Comparison of ENCODE assay signal across 1 cellular context in the genomic region with DNA sequence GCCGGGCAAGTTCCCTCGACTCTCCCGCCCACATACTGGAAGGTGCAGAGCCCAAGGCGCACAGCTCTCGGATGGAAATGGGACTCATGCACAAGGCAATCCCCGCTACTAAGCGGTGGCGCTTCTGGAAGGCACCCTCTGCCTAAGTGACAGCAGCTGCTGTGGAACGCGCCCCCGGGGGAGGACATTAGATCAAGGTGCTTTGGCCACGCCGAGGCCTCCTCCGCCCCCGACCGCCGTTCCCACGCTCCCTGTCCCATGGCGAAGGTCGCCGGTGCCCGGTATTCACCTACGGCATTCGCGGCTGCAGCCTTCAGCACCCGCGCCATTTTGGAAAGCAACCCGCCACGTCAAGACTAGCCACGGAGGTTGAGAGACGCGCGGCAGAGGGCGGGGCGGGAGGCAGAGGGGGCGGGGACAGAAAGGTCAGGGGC.
TF ChIP-seq lines count a peak whose summit lies in the region.

A gene (minus strand): TSS at position 339 of the 434 bp plus-strand sequence. CDS start 10 bp downstream, at position 329.

TF ChIP-seq in HEK293, 187 proteins besides CTCF, POLR2A, EP300 and RAD21 (continued from another document and continues in another):
- TF ChIP-seq, protein P1, sequence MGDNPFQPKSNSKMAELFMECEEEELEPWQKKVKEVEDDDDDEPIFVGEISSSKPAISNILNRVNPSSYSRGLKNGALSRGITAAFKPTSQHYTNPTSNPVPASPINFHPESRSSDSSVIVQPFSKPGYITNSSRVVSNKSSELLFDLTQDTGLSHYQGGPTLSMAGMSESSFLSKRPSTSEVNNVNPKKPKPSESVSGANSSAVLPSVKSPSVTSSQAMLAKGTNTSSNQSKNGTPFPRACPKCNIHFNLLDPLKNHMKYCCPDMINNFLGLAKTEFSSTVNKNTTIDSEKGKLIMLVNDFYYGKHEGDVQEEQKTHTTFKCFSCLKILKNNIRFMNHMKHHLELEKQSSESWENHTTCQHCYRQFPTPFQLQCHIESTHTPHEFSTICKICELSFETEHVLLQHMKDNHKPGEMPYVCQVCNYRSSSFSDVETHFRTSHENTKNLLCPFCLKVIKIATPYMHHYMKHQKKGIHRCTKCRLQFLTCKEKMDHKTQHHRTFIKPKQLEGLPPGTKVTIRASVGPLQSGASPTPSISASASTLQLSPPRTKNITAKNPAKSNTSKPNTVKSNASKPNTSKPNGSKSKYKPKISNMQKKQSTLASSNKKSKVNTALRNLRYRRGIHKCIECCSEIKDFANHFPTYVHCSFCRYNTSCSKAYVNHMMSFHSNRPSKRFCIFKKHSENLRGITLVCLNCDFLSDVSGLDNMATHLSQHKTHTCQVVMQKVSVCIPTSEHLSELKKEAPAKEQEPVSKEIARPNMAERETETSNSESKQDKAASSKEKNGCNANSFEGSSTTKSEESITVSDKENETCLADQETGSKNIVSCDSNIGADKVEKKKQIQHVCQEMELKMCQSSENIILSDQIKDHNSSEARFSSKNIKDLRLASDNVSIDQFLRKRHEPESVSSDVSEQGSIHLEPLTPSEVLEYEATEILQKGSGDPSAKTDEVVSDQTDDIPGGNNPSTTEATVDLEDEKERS (tag by site-specific recombination; IDR thresholded peaks at IDR 0.05) = no peak
- TF ChIP-seq ZNF670 (tag by site-specific recombination; IDR thresholded peaks at IDR 0.05; ENCODE audit: low read depth) (no peak), ZNF37A (tag by site-specific recombination; IDR thresholded peaks at IDR 0.05) (no peak), ZFHX2 (tag by site-specific recombination; conservative IDR thresholded peaks at IDR 0.05) (peak; percentile 85), ZNF341 (tag by site-specific recombination; IDR thresholded peaks at IDR 0.05; ENCODE audit: low read depth) (0 out of 2 replicates have a peak, but pooled peaks have one; percentile 22), ZBTB8A (tag by site-specific recombination; IDR thresholded peaks at IDR 0.05) (no peak), ZNF501 (tag by site-specific recombination; IDR thresholded peaks at IDR 0.05) (no peak; the same call in 1 of the 2 replicates), YY2 (tag by site-specific recombination; IDR thresholded peaks at IDR 0.05) (peak; percentile 45), ZBTB1 (tag by site-specific recombination; IDR thresholded peaks at IDR 0.05) (no peak), ZBTB17 (tag by site-specific recombination; IDR thresholded peaks at IDR 0.05) (peak; percentile 61; the same call in 1 of the 2 replicates), REPIN1 (tag by site-specific recombination; IDR thresholded peaks at IDR 0.05; ENCODE audit: low read depth) (no peak), KLF16 (tag by site-specific recombination; IDR thresholded peaks at IDR 0.05) (peak; percentile 20; the same call in 1 of the 2 replicates), TRIM28 (IDR thresholded peaks at IDR 0.05; ENCODE audit: borderline replicate concordance, low read length) (0 out of 2 replicates have a peak, but pooled peaks have one; percentile 1), ZNF324 (tag by site-specific recombination; IDR thresholded peaks at IDR 0.05) (no peak), KLF8 (tag by site-specific recombination; IDR thresholded peaks at IDR 0.05) (no peak), YY1 (tag by site-specific recombination; IDR thresholded peaks at IDR 0.05) (peak; percentile 59), SALL2 (tag by site-specific recombination; IDR thresholded peaks at IDR 0.05; ENCODE audit: borderline replicate concordance) (no peak), ZNF175 (tag by site-specific recombination; IDR thresholded peaks at IDR 0.05) (no peak), ZNF394 (tag by site-specific recombination; IDR thresholded peaks at IDR 0.05; ENCODE audit: borderline replicate concordance) (no peak), ZNF146 (tag by site-specific recombination; IDR thresholded peaks at IDR 0.05) (no peak), ZNF221 (tag by site-specific recombination; IDR thresholded peaks at IDR 0.05; ENCODE audit: borderline replicate concordance) (no peak), ZFP3 (tag by site-specific recombination; IDR thresholded peaks at IDR 0.05; ENCODE audit: low read depth) (no peak), ZNF48 (tag by site-specific recombination; IDR thresholded peaks at IDR 0.05) (no peak), EGR2 (tag by site-specific recombination; IDR thresholded peaks at IDR 0.05; ENCODE audit: low read depth) (peak; percentile 78), SP7 (tag by site-specific recombination; IDR thresholded peaks at IDR 0.05) (no peak), ZNF660 (tag by site-specific recombination; IDR thresholded peaks at IDR 0.05) (no peak), ZFP37 (tag by site-specific recombination; IDR thresholded peaks at IDR 0.05) (no peak), ZNF202 (tag by site-specific recombination; IDR thresholded peaks at IDR 0.05; ENCODE audit: borderline replicate concordance) (no peak), ZBTB48 (tag by site-specific recombination; IDR thresholded peaks at IDR 0.05) (no peak), OVOL3 (tag by site-specific recombination; IDR thresholded peaks at IDR 0.05) (no peak), ZEB2 (tag by site-specific recombination; IDR thresholded peaks at IDR 0.05) (peak; percentile 34; the same call in 1 of the 2 replicates), BCL11B (tag by site-specific recombination; IDR thresholded peaks at IDR 0.05; ENCODE audit: low read depth) (no peak), ZNF791 (tag by site-specific recombination; IDR thresholded peaks at IDR 0.05) (no peak), ZNF600 (tag by site-specific recombination; IDR thresholded peaks at IDR 0.05) (peak; percentile 32; the same call in 1 of the 2 replicates), ZIC2 (tag by site-specific recombination; IDR thresholded peaks at IDR 0.05) (no peak), KLF7 (tag by site-specific recombination; IDR thresholded peaks at IDR 0.05; ENCODE audit: borderline replicate concordance) (no peak)
- TF ChIP-seq, protein P2, sequence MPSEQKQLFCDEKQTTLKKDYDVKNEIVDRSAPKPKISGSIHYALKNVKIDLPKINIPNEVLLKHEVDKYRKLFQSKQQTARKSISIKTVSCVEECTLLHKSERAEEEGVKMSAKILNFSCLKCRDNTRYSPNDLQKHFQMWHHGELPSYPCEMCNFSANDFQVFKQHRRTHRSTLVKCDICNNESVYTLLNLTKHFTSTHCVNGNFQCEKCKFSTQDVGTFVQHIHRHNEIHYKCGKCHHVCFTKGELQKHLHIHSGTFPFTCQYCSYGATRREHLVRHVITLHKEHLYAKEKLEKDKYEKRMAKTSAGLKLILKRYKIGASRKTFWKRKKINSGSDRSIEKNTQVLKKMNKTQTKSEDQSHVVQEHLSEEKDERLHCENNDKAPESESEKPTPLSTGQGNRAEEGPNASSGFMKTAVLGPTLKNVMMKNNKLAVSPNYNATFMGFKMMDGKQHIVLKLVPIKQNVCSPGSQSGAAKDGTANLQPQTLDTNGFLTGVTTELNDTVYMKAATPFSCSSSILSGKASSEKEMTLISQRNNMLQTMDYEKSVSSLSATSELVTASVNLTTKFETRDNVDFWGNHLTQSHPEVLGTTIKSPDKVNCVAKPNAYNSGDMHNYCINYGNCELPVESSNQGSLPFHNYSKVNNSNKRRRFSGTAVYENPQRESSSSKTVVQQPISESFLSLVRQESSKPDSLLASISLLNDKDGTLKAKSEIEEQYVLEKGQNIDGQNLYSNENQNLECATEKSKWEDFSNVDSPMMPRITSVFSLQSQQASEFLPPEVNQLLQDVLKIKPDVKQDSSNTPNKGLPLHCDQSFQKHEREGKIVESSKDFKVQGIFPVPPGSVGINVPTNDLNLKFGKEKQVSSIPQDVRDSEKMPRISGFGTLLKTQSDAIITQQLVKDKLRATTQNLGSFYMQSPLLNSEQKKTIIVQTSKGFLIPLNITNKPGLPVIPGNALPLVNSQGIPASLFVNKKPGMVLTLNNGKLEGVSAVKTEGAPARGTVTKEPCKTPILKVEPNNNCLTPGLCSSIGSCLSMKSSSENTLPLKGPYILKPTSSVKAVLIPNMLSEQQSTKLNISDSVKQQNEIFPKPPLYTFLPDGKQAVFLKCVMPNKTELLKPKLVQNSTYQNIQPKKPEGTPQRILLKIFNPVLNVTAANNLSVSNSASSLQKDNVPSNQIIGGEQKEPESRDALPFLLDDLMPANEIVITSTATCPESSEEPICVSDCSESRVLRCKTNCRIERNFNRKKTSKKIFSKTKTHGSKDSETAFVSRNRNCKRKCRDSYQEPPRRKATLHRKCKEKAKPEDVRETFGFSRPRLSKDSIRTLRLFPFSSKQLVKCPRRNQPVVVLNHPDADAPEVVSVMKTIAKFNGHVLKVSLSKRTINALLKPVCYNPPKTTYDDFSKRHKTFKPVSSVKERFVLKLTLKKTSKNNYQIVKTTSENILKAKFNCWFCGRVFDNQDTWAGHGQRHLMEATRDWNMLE (tag by site-specific recombination; conservative IDR thresholded peaks at IDR 0.05; ENCODE audit: low read depth) = no peak
- TF ChIP-seq, protein P3, sequence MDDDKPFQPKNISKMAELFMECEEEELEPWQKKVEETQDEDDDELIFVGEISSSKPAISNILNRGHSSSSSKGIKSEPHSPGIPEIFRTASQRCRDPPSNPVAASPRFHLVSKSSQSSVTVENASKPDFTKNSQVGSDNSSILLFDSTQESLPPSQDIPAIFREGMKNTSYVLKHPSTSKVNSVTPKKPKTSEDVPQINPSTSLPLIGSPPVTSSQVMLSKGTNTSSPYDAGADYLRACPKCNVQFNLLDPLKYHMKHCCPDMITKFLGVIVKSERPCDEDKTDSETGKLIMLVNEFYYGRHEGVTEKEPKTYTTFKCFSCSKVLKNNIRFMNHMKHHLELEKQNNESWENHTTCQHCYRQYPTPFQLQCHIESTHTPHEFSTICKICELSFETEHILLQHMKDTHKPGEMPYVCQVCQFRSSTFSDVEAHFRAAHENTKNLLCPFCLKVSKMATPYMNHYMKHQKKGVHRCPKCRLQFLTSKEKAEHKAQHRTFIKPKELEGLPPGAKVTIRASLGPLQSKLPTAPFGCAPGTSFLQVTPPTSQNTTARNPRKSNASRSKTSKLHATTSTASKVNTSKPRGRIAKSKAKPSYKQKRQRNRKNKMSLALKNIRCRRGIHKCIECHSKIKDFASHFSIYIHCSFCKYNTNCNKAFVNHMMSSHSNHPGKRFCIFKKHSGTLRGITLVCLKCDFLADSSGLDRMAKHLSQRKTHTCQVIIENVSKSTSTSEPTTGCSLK (tag by site-specific recombination; IDR thresholded peaks at IDR 0.05) = no peak
- TF ChIP-seq, protein P4, sequence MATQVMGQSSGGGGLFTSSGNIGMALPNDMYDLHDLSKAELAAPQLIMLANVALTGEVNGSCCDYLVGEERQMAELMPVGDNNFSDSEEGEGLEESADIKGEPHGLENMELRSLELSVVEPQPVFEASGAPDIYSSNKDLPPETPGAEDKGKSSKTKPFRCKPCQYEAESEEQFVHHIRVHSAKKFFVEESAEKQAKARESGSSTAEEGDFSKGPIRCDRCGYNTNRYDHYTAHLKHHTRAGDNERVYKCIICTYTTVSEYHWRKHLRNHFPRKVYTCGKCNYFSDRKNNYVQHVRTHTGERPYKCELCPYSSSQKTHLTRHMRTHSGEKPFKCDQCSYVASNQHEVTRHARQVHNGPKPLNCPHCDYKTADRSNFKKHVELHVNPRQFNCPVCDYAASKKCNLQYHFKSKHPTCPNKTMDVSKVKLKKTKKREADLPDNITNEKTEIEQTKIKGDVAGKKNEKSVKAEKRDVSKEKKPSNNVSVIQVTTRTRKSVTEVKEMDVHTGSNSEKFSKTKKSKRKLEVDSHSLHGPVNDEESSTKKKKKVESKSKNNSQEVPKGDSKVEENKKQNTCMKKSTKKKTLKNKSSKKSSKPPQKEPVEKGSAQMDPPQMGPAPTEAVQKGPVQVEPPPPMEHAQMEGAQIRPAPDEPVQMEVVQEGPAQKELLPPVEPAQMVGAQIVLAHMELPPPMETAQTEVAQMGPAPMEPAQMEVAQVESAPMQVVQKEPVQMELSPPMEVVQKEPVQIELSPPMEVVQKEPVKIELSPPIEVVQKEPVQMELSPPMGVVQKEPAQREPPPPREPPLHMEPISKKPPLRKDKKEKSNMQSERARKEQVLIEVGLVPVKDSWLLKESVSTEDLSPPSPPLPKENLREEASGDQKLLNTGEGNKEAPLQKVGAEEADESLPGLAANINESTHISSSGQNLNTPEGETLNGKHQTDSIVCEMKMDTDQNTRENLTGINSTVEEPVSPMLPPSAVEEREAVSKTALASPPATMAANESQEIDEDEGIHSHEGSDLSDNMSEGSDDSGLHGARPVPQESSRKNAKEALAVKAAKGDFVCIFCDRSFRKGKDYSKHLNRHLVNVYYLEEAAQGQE (tag by site-specific recombination; IDR thresholded peaks at IDR 0.05) = peak; percentile 93
- TF ChIP-seq, protein P5, sequence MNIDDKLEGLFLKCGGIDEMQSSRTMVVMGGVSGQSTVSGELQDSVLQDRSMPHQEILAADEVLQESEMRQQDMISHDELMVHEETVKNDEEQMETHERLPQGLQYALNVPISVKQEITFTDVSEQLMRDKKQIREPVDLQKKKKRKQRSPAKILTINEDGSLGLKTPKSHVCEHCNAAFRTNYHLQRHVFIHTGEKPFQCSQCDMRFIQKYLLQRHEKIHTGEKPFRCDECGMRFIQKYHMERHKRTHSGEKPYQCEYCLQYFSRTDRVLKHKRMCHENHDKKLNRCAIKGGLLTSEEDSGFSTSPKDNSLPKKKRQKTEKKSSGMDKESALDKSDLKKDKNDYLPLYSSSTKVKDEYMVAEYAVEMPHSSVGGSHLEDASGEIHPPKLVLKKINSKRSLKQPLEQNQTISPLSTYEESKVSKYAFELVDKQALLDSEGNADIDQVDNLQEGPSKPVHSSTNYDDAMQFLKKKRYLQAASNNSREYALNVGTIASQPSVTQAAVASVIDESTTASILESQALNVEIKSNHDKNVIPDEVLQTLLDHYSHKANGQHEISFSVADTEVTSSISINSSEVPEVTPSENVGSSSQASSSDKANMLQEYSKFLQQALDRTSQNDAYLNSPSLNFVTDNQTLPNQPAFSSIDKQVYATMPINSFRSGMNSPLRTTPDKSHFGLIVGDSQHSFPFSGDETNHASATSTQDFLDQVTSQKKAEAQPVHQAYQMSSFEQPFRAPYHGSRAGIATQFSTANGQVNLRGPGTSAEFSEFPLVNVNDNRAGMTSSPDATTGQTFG (tag by site-specific recombination; IDR thresholded peaks at IDR 0.05; ENCODE audit: borderline replicate concordance) = no peak
- TF ChIP-seq, protein P6, sequence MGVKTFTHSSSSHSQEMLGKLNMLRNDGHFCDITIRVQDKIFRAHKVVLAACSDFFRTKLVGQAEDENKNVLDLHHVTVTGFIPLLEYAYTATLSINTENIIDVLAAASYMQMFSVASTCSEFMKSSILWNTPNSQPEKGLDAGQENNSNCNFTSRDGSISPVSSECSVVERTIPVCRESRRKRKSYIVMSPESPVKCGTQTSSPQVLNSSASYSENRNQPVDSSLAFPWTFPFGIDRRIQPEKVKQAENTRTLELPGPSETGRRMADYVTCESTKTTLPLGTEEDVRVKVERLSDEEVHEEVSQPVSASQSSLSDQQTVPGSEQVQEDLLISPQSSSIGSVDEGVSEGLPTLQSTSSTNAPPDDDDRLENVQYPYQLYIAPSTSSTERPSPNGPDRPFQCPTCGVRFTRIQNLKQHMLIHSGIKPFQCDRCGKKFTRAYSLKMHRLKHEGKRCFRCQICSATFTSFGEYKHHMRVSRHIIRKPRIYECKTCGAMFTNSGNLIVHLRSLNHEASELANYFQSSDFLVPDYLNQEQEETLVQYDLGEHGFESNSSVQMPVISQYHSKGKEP (tag by site-specific recombination; IDR thresholded peaks at IDR 0.05) = no peak
- TF ChIP-seq, protein P7, sequence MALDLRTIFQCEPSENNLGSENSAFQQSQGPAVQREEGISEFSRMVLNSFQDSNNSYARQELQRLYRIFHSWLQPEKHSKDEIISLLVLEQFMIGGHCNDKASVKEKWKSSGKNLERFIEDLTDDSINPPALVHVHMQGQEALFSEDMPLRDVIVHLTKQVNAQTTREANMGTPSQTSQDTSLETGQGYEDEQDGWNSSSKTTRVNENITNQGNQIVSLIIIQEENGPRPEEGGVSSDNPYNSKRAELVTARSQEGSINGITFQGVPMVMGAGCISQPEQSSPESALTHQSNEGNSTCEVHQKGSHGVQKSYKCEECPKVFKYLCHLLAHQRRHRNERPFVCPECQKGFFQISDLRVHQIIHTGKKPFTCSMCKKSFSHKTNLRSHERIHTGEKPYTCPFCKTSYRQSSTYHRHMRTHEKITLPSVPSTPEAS (tag by site-specific recombination; IDR thresholded peaks at IDR 0.05) = 0 out of 2 replicates have a peak, but pooled peaks have one; percentile 1
